Comparison of ENCODE assay signal across 1 cellular context in genomic region chr11:18669211-18669593, GRCh38.
TF ChIP-seq lines count a peak whose summit lies in the region.

No MANE protein-coding gene starts in this region.

TF ChIP-seq in HepG2, 621 proteins besides CTCF, POLR2A, EP300 and RAD21:
- TF ChIP-seq TOE1 (CRISPR knock-in tag; IDR thresholded peaks at IDR 0.05) (no peak), ZNF670 (CRISPR knock-in tag; IDR thresholded peaks at IDR 0.05; ENCODE audit: borderline replicate concordance) (no peak), NCOA1 (CRISPR knock-in tag; IDR thresholded peaks at IDR 0.05) (no peak), KAT2B (IDR thresholded peaks at IDR 0.05; ENCODE audit: borderline replicate concordance, low read depth, low read length) (no peak), TFDP1 (CRISPR knock-in tag; IDR thresholded peaks at IDR 0.05; ENCODE audit: borderline replicate concordance) (no peak), FOSL2 (CRISPR knock-in tag; IDR thresholded peaks at IDR 0.05) (peak; percentile 40; the same call in 1 of the 2 replicates), ZBTB44 (CRISPR knock-in tag; IDR thresholded peaks at IDR 0.05) (no peak), ZBTB4 (CRISPR knock-in tag; IDR thresholded peaks at IDR 0.05; ENCODE audit: borderline replicate concordance) (no peak), ZUFSP (CRISPR knock-in tag; IDR thresholded peaks at IDR 0.05; ENCODE audit: borderline replicate concordance) (no peak), ZNF24 (IDR thresholded peaks at IDR 0.05) (no peak), ZNF33A (CRISPR knock-in tag; IDR thresholded peaks at IDR 0.05; ENCODE audit: borderline replicate concordance) (no peak), YEATS4 (CRISPR knock-in tag; IDR thresholded peaks at IDR 0.05; ENCODE audit: borderline replicate concordance) (no peak), CSRNP1 (CRISPR knock-in tag; IDR thresholded peaks at IDR 0.05) (no peak), ZNF652 (CRISPR knock-in tag; IDR thresholded peaks at IDR 0.05; ENCODE audit: borderline replicate concordance, low read depth) (peak; percentile 66; the same call in 1 of the 2 replicates), ZNF543 (CRISPR knock-in tag; IDR thresholded peaks at IDR 0.05) (no peak), THAP7 (CRISPR knock-in tag; IDR thresholded peaks at IDR 0.05) (no peak), ZNF546 (CRISPR knock-in tag; conservative IDR thresholded peaks at IDR 0.05) (no peak), XRCC5 (optimal IDR thresholded peaks at IDR 0.05; ENCODE audit: low read length) (no peak), CSRNP2 (CRISPR knock-in tag; conservative IDR thresholded peaks at IDR 0.05; ENCODE audit: low read depth) (no peak), TFAP4 (IDR thresholded peaks at IDR 0.05; ENCODE audit: borderline replicate concordance, low read depth) (peak; percentile 51; the same call in 1 of the 2 replicates), SYNCRIP (IDR thresholded peaks at IDR 0.05; ENCODE audit: insufficient read depth, low read depth, low read length) (no peak), ZNF432 (CRISPR knock-in tag; IDR thresholded peaks at IDR 0.05; ENCODE audit: borderline replicate concordance) (no peak)
TF ChIP-seq in HepG2: peak in this region for 3.
